In genomic region chr10:51498424-51498823, GRCh38 we compare ENCODE assay signal across 25 cellular contexts.
"Had no signal": no experiment of that assay in that cellular context is flagged by ENCODE, and none has a peak within 500 bp of the region (broad histone marks: within the 10 kb centered on the region; RNA-seq: fewer than 3 reads in every experiment).

No MANE protein-coding gene starts in this region.

- DNase-seq: dermis blood vessel endothelial cell; dorsolateral prefrontal cortex; effector CD8-positive, alpha-beta T cell; effector memory CD8-positive, alpha-beta T cell; endodermal cell; erythroblast; esophagus squamous epithelium; foreskin fibroblast; foreskin melanocyte; gastrocnemius medialis; glutamatergic neuron; head of caudate nucleus; heart right ventricle; hippocampal formation; left cardiac atrium; left lung; left ventricle myocardium superior; lower lobe of right lung; mesenchymal stem cell; mucosa of descending colon; naive B cell; naive thymus-derived CD8-positive, alpha-beta T cell had no signal

- FAIRE-seq: endometrium, islet of Langerhans, keratinocyte had no signal
